Comparison of ENCODE assay signal across 12 cellular contexts in genomic region chr7:100367676-100368613, GRCh38. TPM values are rescaled to one million over a fixed set of nuclear protein-coding genes. Genes with fewer than 3 reads are reported as not detected.
DNase-seq lines count a peak whose midpoint lies in the region; ATAC-seq and TF ChIP-seq lines count a peak whose summit lies in the region.
"Had no signal": no experiment of that assay in that cellular context is flagged by ENCODE, and none has a peak within 500 bp of the region (broad histone marks: within the 10 kb centered on the region; RNA-seq: fewer than 3 reads in every experiment).

No MANE protein-coding gene starts in this region.

- H3K9me3 Mint-ChIP-seq in CD8-positive, alpha-beta memory T cell, result no peaks in the 10 kb centered on the region
- no peaks in the 10 kb centered on the region for H3K9me3 Mint-ChIP-seq in neural crest cell

- peak overlapping the region in 1 of 7 donors; percentile 72 for H3K4me3 Mint-ChIP-seq in CD8-positive, alpha-beta memory T cell
- peak overlapping the region; percentile 47 for H3K4me3 Mint-ChIP-seq in neural crest cell

- H3K9me3 ChIP-seq in CD8-positive, alpha-beta memory T cell (ENCODE audit: low read length), result no peaks in the 10 kb centered on the region

- no peaks in the 10 kb centered on the region for H3K27me3 ChIP-seq in CD8-positive, alpha-beta memory T cell (ENCODE audit: insufficient read depth, low read length, poor library complexity, severe bottlenecking)

- CTCF ChIA-PET in CD8-positive, alpha-beta memory T cell (lab: Charles Lee), result no interaction called here

- peaks cover 6% of the 10 kb centered on the region for H3K36me3 ChIP-seq in CD8-positive, alpha-beta memory T cell (ENCODE audit: insufficient read depth, low read length)

- POLR2A ChIA-PET in CD8-positive, alpha-beta memory T cell (lab: Charles Lee), result no interaction called here

- H3K4me1 Mint-ChIP-seq in CD8-positive, alpha-beta memory T cell, result peaks cover 35 to 57% (median 50%) of the 10 kb centered on the region in 3 donors
- H3K4me1 Mint-ChIP-seq in neural crest cell, result peaks cover 11% of the 10 kb centered on the region

- no peaks in the 10 kb centered on the region for H3K27me3 Mint-ChIP-seq in CD8-positive, alpha-beta memory T cell
- H3K27me3 Mint-ChIP-seq in neural crest cell (ENCODE audit: low read depth), result peaks cover 2% of the 10 kb centered on the region

- H3K4me1 ChIP-seq in CD8-positive, alpha-beta memory T cell (ENCODE audit: insufficient read depth, low read length), result peaks cover 18% of the 10 kb centered on the region

- peaks cover 5 to 23% (median 7%) of the 10 kb centered on the region in 3 donors for H3K36me3 Mint-ChIP-seq in CD8-positive, alpha-beta memory T cell
- H3K36me3 Mint-ChIP-seq in neural crest cell (ENCODE audit: low read depth), result peaks cover 19% of the 10 kb centered on the region

- H3K4me3 ChIP-seq in CD8-positive, alpha-beta memory T cell (ENCODE audit: low read length), result no peak overlapping the region

- no peak overlapping the region for H3K27ac ChIP-seq in CD8-positive, alpha-beta memory T cell (ENCODE audit: low read depth, low read length)
- H3K27ac ChIP-seq: VCaP had no signal

- peak overlapping the region in 6 of 8 donors; percentile 50 to 92 (median 69) for H3K27ac Mint-ChIP-seq in CD8-positive, alpha-beta memory T cell
- peak overlapping the region; percentile 71 for H3K27ac Mint-ChIP-seq in neural crest cell (ENCODE audit: unreplicated experiment)

- no peak for TF ChIP-seq CTCF in neural crest cell (conservative IDR thresholded peaks at IDR 0.05)

- peak in 1 of 5 donors; percentile 26 for DNase-seq in CD8-positive, alpha-beta memory T cell
- peak; percentile 86 for DNase-seq in NAMALWA (ENCODE audit: low spot score)
- DNase-seq in cerebellar nuclear complex (lab: John Stamatoyannopoulos, UW), result peak; percentile 36 to 81
- DNase-seq in neural crest cell (ENCODE audit: low read depth, low spot score), result no peak
- DNase-seq in NCI-H510A treated with DMSO at 0.1 percent for 48 hours (lab: John Stamatoyannopoulos, UW), result no peak
- no peak for DNase-seq in activated gamma-delta T cell (lab: John Stamatoyannopoulos, UW)
- no peak for DNase-seq in DMS153 treated with DMSO at 0.1 percent for 48 hours (lab: John Stamatoyannopoulos, UW; ENCODE audit: unreplicated experiment)
- DNase-seq: NCI-H1048; stimulated activated CD4-positive, alpha-beta T cell treated with anti-CD3 and anti-CD28 coated beads, Interleukin-4, amount 100 ng/mL, for 1 hour; trophoblast cell had no signal

- ATAC-seq in HG03159 (IDR thresholded peaks at IDR 0.05; ENCODE audit: unreplicated experiment), result no peak

RNA-seq across cellular contexts. Expression of gene PILRA, which starts 5.3 kb away (rescaled TPM):
- total RNA-seq in CD8-positive, alpha-beta memory T cell, result 1 to 10 TPM in 1 of 2 experiments, under 1 TPM in 1; 0.84 to 1.9 TPM
- polyA plus RNA-seq in CD8-positive, alpha-beta memory T cell, result 0.37 TPM
- total RNA-seq in neural crest cell, result 2.6 and 2.7 TPM in 2 replicates

RNA-seq across cellular contexts. Expression of gene PILRB, which starts 10.0 kb away (rescaled TPM):
- total RNA-seq in CD8-positive, alpha-beta memory T cell, result 10 to 100 TPM; 33.5 to 33.7 TPM
- polyA plus RNA-seq in CD8-positive, alpha-beta memory T cell, result 18.1 TPM
- 36.5 and 36.6 TPM in 2 replicates for total RNA-seq in neural crest cell

Comparison
In these comparisons a context has a peak if more than half of its experiments do, and no peak if none do; other contexts are left out.
1. DNase-seq: peak in NAMALWA (single experiment) and cerebellar nuclear complex (2 of 2); none in neural crest cell (single experiment), NCI-H510A treated with DMSO at 0.1 percent for 48 hours (single experiment), activated gamma-delta T cell (single experiment) and DMS153 treated with DMSO at 0.1 percent for 48 hours (single experiment).